In genomic region chr9:806285-807156, GRCh38 we compare ENCODE assay signal across 8 cellular contexts. TPM values are rescaled to one million over a fixed set of nuclear protein-coding genes. Genes with fewer than 3 reads are reported as not detected.
DNase-seq lines count a peak whose midpoint lies in the region; ATAC-seq and TF ChIP-seq lines count a peak whose summit lies in the region.

No MANE protein-coding gene starts in this region.

- ATAC-seq in Right ventricle myocardium inferior, result no peak
- ATAC-seq in HG03378 (IDR thresholded peaks at IDR 0.05; ENCODE audit: unreplicated experiment), result no peak
- no peak for ATAC-seq in T-helper 17 cell

- H3K36me3 Mint-ChIP-seq in T-helper 17 cell (ENCODE audit: low read depth), result no peaks in the 10 kb centered on the region

- H3K27me3 Mint-ChIP-seq in T-helper 17 cell, result peaks cover 43% of the 10 kb centered on the region

- TF ChIP-seq CTCF in cardiac muscle cell (IDR thresholded peaks at IDR 0.05; ENCODE audit: low read depth, low read length) (peak; percentile 76), tibial artery (IDR thresholded peaks at IDR 0.05) (peak; percentile 70 to 80)

- H3K27ac Mint-ChIP-seq in T-helper 17 cell, result no peak overlapping the region

- intact Hi-C loops in Right ventricle myocardium inferior (cut with DNase I) (loop anchor here (5.0 kb wide), 2 partner anchors 194 to 419 kb away; no protein-coding TSS in a partner anchor), tibial artery (cut with DNase I; ENCODE audit: low total_unique reads) (loop anchor here (2.0 kb wide), 1 partner anchor 192 kb away; no protein-coding TSS in a partner anchor)

- H3K27ac ChIP-seq in cardiac muscle cell, result no peak overlapping the region
- no peak overlapping the region for H3K27ac ChIP-seq in tibial artery

- H3K36me3 ChIP-seq in cardiac muscle cell (no peaks in the 10 kb centered on the region), tibial artery (no peaks in the 10 kb centered on the region)

- H3K4me1 Mint-ChIP-seq in T-helper 17 cell, result peaks cover 2% of the 10 kb centered on the region

- DNase-seq in cardiac muscle cell (ENCODE audit: low read depth in 1 of 2, low spot score in 1 of 2) (peak; percentile 25 to 65), Right ventricle myocardium inferior (ENCODE audit: missing footprints) (no peak), NAMALWA (ENCODE audit: low spot score) (peak; percentile 67), astrocyte of the hippocampus (ENCODE audit: low read depth, low spot score) (peak; percentile 65), iPS-NIHi7 (ENCODE audit: extremely low spot score) (peak; percentile 69), tibial artery (no peak), T-helper 17 cell (no peak)

- H3K27me3 ChIP-seq in cardiac muscle cell, result no peaks in the 10 kb centered on the region
- no peaks in the 10 kb centered on the region for H3K27me3 ChIP-seq in tibial artery

- H3K4me1 ChIP-seq in cardiac muscle cell (ENCODE audit: low read depth) (no peaks in the 10 kb centered on the region), tibial artery (no peaks in the 10 kb centered on the region)

- no peak overlapping the region for H3K4me3 ChIP-seq in cardiac muscle cell
- no peak overlapping the region for H3K4me3 ChIP-seq in tibial artery

- H3K4me3 Mint-ChIP-seq in T-helper 17 cell, result no peak overlapping the region

- H3K9me3 ChIP-seq in cardiac muscle cell (ENCODE audit: low read depth) (no peaks in the 10 kb centered on the region), tibial artery (no peaks in the 10 kb centered on the region), T-helper 17 cell (ENCODE audit: control insufficient read depth, low read length, poor library complexity, severe bottlenecking) (no peaks in the 10 kb centered on the region)

RNA-seq across cellular contexts. Expression of gene DMRT1, which starts 35.0 kb away (rescaled TPM):
- not detected in 2 replicates for total RNA-seq in cardiac muscle cell
- not detected in 2 replicates for polyA plus RNA-seq in cardiac muscle cell
- not detected for total RNA-seq in Right ventricle myocardium inferior
- not detected for total RNA-seq in T-helper 17 cell

Comparison
In these comparisons a context has a peak if more than half of its experiments do, and no peak if none do; other contexts are left out.
1. DNase-seq: peak in cardiac muscle cell (2 of 2), NAMALWA (single experiment), astrocyte of the hippocampus (single experiment) and iPS-NIHi7 (single experiment); none in Right ventricle myocardium inferior (single experiment), tibial artery (0 of 2) and T-helper 17 cell (0 of 3).